8 cellular contexts compared by ENCODE assay signal in the genomic region with DNA sequence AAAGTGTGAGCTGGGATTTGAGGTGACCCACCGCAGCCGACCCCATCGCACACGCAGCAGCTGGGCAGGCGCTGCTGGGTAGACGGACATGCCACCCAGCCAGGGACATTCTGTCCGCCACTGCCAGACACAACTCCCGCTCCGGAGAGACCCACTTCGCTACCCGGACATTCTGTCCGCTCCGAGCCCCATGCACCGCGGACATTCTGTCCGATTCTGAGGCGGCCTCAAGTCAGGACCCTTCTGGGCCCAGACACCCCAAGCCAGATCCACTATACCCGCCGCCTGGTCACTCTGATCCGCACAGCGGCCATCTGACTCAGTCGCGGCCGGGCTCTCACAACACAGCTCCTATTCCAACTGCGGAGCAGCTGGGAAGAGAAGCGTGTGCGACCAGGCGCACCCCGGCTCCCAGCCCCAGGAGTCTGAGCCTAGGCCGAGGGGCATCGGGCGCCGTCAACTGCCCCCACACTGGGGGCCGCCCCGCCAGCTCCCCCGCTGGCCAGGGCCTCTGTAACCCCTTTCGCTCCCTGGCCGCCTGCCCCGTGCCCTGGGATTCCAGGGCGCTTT. TPM values are rescaled to one million over a fixed set of nuclear protein-coding genes. Genes with fewer than 3 reads are reported as not detected.
A peak's percentile ranks its signal among the peaks of the same experiment; 100 is the strongest.
DNase-seq lines count a peak whose midpoint lies in the region; ATAC-seq and TF ChIP-seq lines count a peak whose summit lies in the region.

No MANE protein-coding gene starts in this region.

- peaks cover 17% of the 10 kb centered on the region for H3K27me3 Mint-ChIP-seq in activated T-helper 17 cell treated with anti-CD3 and anti-CD28 coated beads, Interleukin-2, amount 50 U/mL, for 72 hours

- H3K27me3 ChIP-seq in prostate gland (replicated peaks; ENCODE audit: insufficient read depth) (no peaks in the 10 kb centered on the region), WERI-Rb-1 (ENCODE audit: insufficient read depth, low read depth, severe bottlenecking) (no peaks in the 10 kb centered on the region)

- H3K27ac ChIP-seq in prostate gland (no peak overlapping the region), WERI-Rb-1 (no peak overlapping the region)

- intact Hi-C loops in left cardiac atrium (cut with DNase I), result loop anchor here in 1 of 2 donors (10.0 kb wide), 1 partner anchor 54 kb away; no protein-coding TSS in a partner anchor
- intact Hi-C loops in prostate gland (cut with DNase I), result loop anchor here (5.0 kb wide), 1 partner anchor 157 kb away; a partner anchor contains a TSS

- H3K36me3 ChIP-seq in prostate gland, result no peaks in the 10 kb centered on the region
- peaks cover 2% of the 10 kb centered on the region; the same call in 1 of the 2 replicates for H3K36me3 ChIP-seq in WERI-Rb-1

- H3K27ac Mint-ChIP-seq in activated T-helper 17 cell treated with anti-CD3 and anti-CD28 coated beads, Interleukin-2, amount 50 U/mL, for 72 hours, result no peak overlapping the region

- H3K9me3 Mint-ChIP-seq in activated T-helper 17 cell treated with anti-CD3 and anti-CD28 coated beads, Interleukin-2, amount 50 U/mL, for 72 hours, result no peaks in the 10 kb centered on the region

- H3K9me3 ChIP-seq in prostate gland (no peaks in the 10 kb centered on the region), WERI-Rb-1 (ENCODE audit: severe bottlenecking) (no peaks in the 10 kb centered on the region)

- peak overlapping the region; percentile 91 for H3K4me3 Mint-ChIP-seq in activated T-helper 17 cell treated with anti-CD3 and anti-CD28 coated beads, Interleukin-2, amount 50 U/mL, for 72 hours

- no peak for ATAC-seq in activated T-helper 17 cell treated with anti-CD3 and anti-CD28 coated beads, Interleukin-2, amount 50 U/mL, for 72 hours (replicated peaks)
- ATAC-seq in left cardiac atrium (peak in 1 of 2 donors; percentile 0), GM18519 (IDR thresholded peaks at IDR 0.05; ENCODE audit: low FRiP score, unreplicated experiment) (no peak), HG03469 (IDR thresholded peaks at IDR 0.05; ENCODE audit: unreplicated experiment) (no peak)

- H3K4me3 ChIP-seq in prostate gland (peak overlapping the region; percentile 36 to 49), WERI-Rb-1 (ENCODE audit: low read depth, low read length) (no peak overlapping the region)

- H3K36me3 Mint-ChIP-seq in activated T-helper 17 cell treated with anti-CD3 and anti-CD28 coated beads, Interleukin-2, amount 50 U/mL, for 72 hours (ENCODE audit: low read depth), result peaks cover 3% of the 10 kb centered on the region

- H3K4me1 Mint-ChIP-seq in activated T-helper 17 cell treated with anti-CD3 and anti-CD28 coated beads, Interleukin-2, amount 50 U/mL, for 72 hours, result peaks cover 12% of the 10 kb centered on the region

- H3K4me1 ChIP-seq in prostate gland (replicated peaks), result peaks cover 6% of the 10 kb centered on the region

- no peak for TF ChIP-seq CTCF in prostate gland (IDR thresholded peaks at IDR 0.05)
- TF ChIP-seq CTCF in WERI-Rb-1 (IDR thresholded peaks at IDR 0.05; ENCODE audit: low read depth, low read length), result no peak

- 22% methylated on average over 29 of the region's 40 CpGs for WGBS in prostate gland

- DNase-seq in EH (ENCODE audit: low read depth) (peak; percentile 33), left cardiac atrium (peak; percentile 45), prostate gland (ENCODE audit: low spot score) (no peak), WERI-Rb-1 (no peak), SW 1271 (lab: John Stamatoyannopoulos, UW) (no peak)

- TF ChIP-seq POLR2A in prostate gland (IDR thresholded peaks at IDR 0.05), result no peak

RNA-seq across cellular contexts. Expression of a gene that starts 0.8 kb away (rescaled TPM):
- total RNA-seq in activated T-helper 17 cell treated with anti-CD3 and anti-CD28 coated beads, Interleukin-2, amount 50 U/mL, for 72 hours, result under 1 TPM in 1 of 2 donors, not detected in 1; 0.17 TPM
- total RNA-seq in left cardiac atrium (not detected), prostate gland (not detected)

RNA-seq across cellular contexts. Expression of a gene that starts 4.8 kb away (rescaled TPM):
- total RNA-seq in activated T-helper 17 cell treated with anti-CD3 and anti-CD28 coated beads, Interleukin-2, amount 50 U/mL, for 72 hours, result 10 to 100 TPM; 28.5 to 38.9 TPM
- 10 to 100 TPM; 27.6 to 32.4 TPM for total RNA-seq in left cardiac atrium
- total RNA-seq in prostate gland, result 10 to 100 TPM; 53.1 to 59.1 TPM

RNA-seq across cellular contexts. Expression of a gene that starts 14.5 kb away (rescaled TPM):
- under 1 TPM; 0.24 to 0.32 TPM for total RNA-seq in activated T-helper 17 cell treated with anti-CD3 and anti-CD28 coated beads, Interleukin-2, amount 50 U/mL, for 72 hours
- total RNA-seq in left cardiac atrium (1 to 10 TPM in 1 of 2 donors, not detected in 1; 1.3 TPM), prostate gland (1 to 10 TPM in 1 of 2 donors, not detected in 1; 4.4 TPM)

Comparison
In these comparisons a context has a peak if more than half of its experiments do, and no peak if none do; other contexts are left out.
1. DNase-seq: peak in EH (single experiment) and left cardiac atrium (single experiment); none in prostate gland (single experiment), WERI-Rb-1 (single experiment) and SW 1271 (0 of 2).